ENCODE assay signal across 1 cellular context in the genomic region with DNA sequence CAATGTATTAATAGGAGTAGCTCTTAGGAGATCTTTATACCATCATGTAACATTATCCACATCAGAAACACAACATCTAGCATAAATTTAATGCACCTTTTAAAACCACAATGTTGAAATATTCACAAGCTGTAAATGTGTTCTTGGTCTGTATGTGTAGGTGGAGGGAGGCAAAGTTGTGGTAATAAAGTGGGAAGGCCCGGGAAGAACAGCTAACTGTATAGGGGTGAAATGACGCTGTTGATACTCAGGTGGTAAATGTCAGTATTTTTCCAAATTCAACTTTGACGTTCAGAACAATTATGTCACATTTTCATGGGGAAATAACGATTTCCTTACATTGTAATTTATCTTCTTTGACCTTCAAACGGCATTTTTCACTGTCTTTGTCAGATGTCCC.
TF ChIP-seq lines count a peak whose summit lies in the region.

No MANE protein-coding gene starts in this region.

TF ChIP-seq in K562, 482 proteins besides CTCF, POLR2A, EP300 and RAD21 (continued from another document):
- TF ChIP-seq EP400 (IDR thresholded peaks at IDR 0.05): no peak
